ENCODE assay signal across 1 cellular context in genomic region chr1:26035203-26035958, GRCh38.
A peak's percentile ranks its signal among the peaks of the same experiment; 100 is the strongest.
TF ChIP-seq lines count a peak whose summit lies in the region.

No MANE protein-coding gene starts in this region.

TF ChIP-seq in K562, 482 proteins besides CTCF, POLR2A, EP300 and RAD21 (continued from another document and continues in another):
- TF ChIP-seq MYBL2 (IDR thresholded peaks at IDR 0.05; ENCODE audit: low read depth) (no peak), MYBL2 (CRISPR knock-in tag; IDR thresholded peaks at IDR 0.05; ENCODE audit: borderline replicate concordance) (0 out of 2 replicates have a peak, but pooled peaks have one; percentile 44), PURB (CRISPR knock-in tag; IDR thresholded peaks at IDR 0.05; ENCODE audit: low read depth) (no peak), SIX5 (IDR thresholded peaks at IDR 0.05; ENCODE audit: borderline replicate concordance in 1 of 2, insufficient read depth in 1 of 2, low read depth in 1 of 2, low read length in 2 of 2) (no peak), ZNF57 (CRISPR knock-in tag; IDR thresholded peaks at IDR 0.05) (no peak), TEAD4 (IDR thresholded peaks at IDR 0.05; ENCODE audit: low read length) (no peak), TEAD4 (CRISPR knock-in tag; IDR thresholded peaks at IDR 0.05; ENCODE audit: borderline replicate concordance) (0 out of 2 replicates have a peak, but pooled peaks have one; percentile 89), POLR2B (IDR thresholded peaks at IDR 0.05; ENCODE audit: low read depth, partially characterized antibody) (peak; percentile 99), KAT2B (IDR thresholded peaks at IDR 0.05; ENCODE audit: low read depth, low read length) (peak; percentile 38), L3MBTL2 (IDR thresholded peaks at IDR 0.05) (peak; percentile 96), SRF (CRISPR knock-in tag; IDR thresholded peaks at IDR 0.05) (peak in 1 of 2 experiments; percentile 72; a peak in 1 of 4 replicates), OTX1 (CRISPR knock-in tag; IDR thresholded peaks at IDR 0.05) (peak; percentile 38; the same call in 1 of the 2 replicates), ETS2 (tag; IDR thresholded peaks at IDR 0.05; ENCODE audit: borderline replicate concordance, poor library complexity, severe bottlenecking) (no peak), EP400 (IDR thresholded peaks at IDR 0.05) (peak; percentile 76; the same call in 1 of the 2 replicates), MXD1 (CRISPR knock-in tag; IDR thresholded peaks at IDR 0.05; ENCODE audit: borderline replicate concordance, poor library complexity, severe bottlenecking) (no peak), ZNF174 (CRISPR knock-in tag; IDR thresholded peaks at IDR 0.05) (no peak), AFF1 (IDR thresholded peaks at IDR 0.05; ENCODE audit: low read depth in 1 of 2, partially characterized antibody in 2 of 2) (peak; percentile 25 to 45), BHLHE40 (IDR thresholded peaks at IDR 0.05; ENCODE audit: low read length) (no peak), NR3C1 (CRISPR knock-in tag; IDR thresholded peaks at IDR 0.05) (peak; percentile 49; the same call in 1 of the 2 replicates), KAT7 (CRISPR knock-in tag; IDR thresholded peaks at IDR 0.05; ENCODE audit: borderline replicate concordance) (no peak; the same call in 1 of the 2 replicates), PHF21A (IDR thresholded peaks at IDR 0.05; ENCODE audit: borderline replicate concordance, low read depth) (peak; percentile 71), KDM5B (IDR thresholded peaks at IDR 0.05; ENCODE audit: insufficient replicate concordance, low read depth, low read length) (peak; percentile 99), FOXM1 (IDR thresholded peaks at IDR 0.05; ENCODE audit: low read depth) (no peak), FOXM1 (CRISPR knock-in tag; IDR thresholded peaks at IDR 0.05; ENCODE audit: low read depth) (0 out of 2 replicates have a peak, but pooled peaks have one; percentile 5), ID3 (CRISPR knock-in tag; IDR thresholded peaks at IDR 0.05) (no peak), ID3 (tag; IDR thresholded peaks at IDR 0.05) (0 out of 2 replicates have a peak, but pooled peaks have one; percentile 13), JUN (IDR thresholded peaks at IDR 0.05; ENCODE audit: borderline replicate concordance, low read depth, low read length) (peak; percentile 21; the same call in 1 of the 2 replicates), JUN (CRISPR knock-in tag; IDR thresholded peaks at IDR 0.05; ENCODE audit: borderline replicate concordance) (no peak), ZNF232 (CRISPR knock-in tag; IDR thresholded peaks at IDR 0.05) (peak; percentile 21; the same call in 1 of the 2 replicates), ZBTB7A (IDR thresholded peaks at IDR 0.05; ENCODE audit: borderline replicate concordance, control insufficient read depth, low read depth, low read length) (peak; percentile 99), ZNF398 (CRISPR knock-in tag; IDR thresholded peaks at IDR 0.05) (no peak), DNMT1 (IDR thresholded peaks at IDR 0.05) (peak; percentile 83; the same call in 1 of the 2 replicates), TFAM (CRISPR knock-in tag; conservative IDR thresholded peaks at IDR 0.05) (no peak), CHD4 (IDR thresholded peaks at IDR 0.05; ENCODE audit: insufficient read depth, insufficient replicate concordance, low read depth, low read length, poor library complexity, severe bottlenecking) (no peak), ZNF79 (CRISPR knock-in tag; IDR thresholded peaks at IDR 0.05; ENCODE audit: low read depth) (no peak; the same call in 1 of the 2 replicates), TBL1XR1 (IDR thresholded peaks at IDR 0.05; ENCODE audit: low read length in 2 of 2) (peak in 1 of 2 experiments; percentile 37; a peak in 1 of 4 replicates), ZNF24 (IDR thresholded peaks at IDR 0.05) (peak; percentile 31; the same call in 1 of the 2 replicates), HMGN3 (IDR thresholded peaks at IDR 0.05; ENCODE audit: borderline replicate concordance, extremely low read depth, insufficient read length, low read depth, low read length) (peak; percentile 69), ETV5 (CRISPR knock-in tag; IDR thresholded peaks at IDR 0.05; ENCODE audit: low read depth) (peak; percentile 76; the same call in 1 of the 2 replicates), HNRNPL (IDR thresholded peaks at IDR 0.05; ENCODE audit: low read depth, low read length) (0 out of 2 replicates have a peak, but pooled peaks have one; percentile 20), ZNF644 (tag; IDR thresholded peaks at IDR 0.05; ENCODE audit: low read depth) (no peak), CBFA2T2 (conservative IDR thresholded peaks at IDR 0.05) (no peak), HMGXB4 (CRISPR knock-in tag; IDR thresholded peaks at IDR 0.05) (0 out of 2 replicates have a peak, but pooled peaks have one; percentile 41)
- TF ChIP-seq, protein P1, sequence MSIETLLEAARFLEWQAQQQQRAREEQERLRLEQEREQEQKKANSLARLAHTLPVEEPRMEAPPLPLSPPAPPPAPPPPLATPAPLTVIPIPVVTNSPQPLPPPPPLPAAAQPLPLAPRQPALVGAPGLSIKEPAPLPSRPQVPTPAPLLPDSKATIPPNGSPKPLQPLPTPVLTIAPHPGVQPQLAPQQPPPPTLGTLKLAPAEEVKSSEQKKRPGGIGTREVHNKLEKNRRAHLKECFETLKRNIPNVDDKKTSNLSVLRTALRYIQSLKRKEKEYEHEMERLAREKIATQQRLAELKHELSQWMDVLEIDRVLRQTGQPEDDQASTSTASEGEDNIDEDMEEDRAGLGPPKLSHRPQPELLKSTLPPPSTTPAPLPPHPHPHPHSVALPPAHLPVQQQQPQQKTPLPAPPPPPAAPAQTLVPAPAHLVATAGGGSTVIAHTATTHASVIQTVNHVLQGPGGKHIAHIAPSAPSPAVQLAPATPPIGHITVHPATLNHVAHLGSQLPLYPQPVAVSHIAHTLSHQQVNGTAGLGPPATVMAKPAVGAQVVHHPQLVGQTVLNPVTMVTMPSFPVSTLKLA (conservative IDR thresholded peaks at IDR 0.05) = peak; percentile 63 to 78; a peak in 3 of 4 replicates
- TF ChIP-seq, protein P2, sequence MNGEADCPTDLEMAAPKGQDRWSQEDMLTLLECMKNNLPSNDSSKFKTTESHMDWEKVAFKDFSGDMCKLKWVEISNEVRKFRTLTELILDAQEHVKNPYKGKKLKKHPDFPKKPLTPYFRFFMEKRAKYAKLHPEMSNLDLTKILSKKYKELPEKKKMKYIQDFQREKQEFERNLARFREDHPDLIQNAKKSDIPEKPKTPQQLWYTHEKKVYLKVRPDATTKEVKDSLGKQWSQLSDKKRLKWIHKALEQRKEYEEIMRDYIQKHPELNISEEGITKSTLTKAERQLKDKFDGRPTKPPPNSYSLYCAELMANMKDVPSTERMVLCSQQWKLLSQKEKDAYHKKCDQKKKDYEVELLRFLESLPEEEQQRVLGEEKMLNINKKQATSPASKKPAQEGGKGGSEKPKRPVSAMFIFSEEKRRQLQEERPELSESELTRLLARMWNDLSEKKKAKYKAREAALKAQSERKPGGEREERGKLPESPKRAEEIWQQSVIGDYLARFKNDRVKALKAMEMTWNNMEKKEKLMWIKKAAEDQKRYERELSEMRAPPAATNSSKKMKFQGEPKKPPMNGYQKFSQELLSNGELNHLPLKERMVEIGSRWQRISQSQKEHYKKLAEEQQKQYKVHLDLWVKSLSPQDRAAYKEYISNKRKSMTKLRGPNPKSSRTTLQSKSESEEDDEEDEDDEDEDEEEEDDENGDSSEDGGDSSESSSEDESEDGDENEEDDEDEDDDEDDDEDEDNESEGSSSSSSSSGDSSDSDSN (IDR thresholded peaks at IDR 0.05; ENCODE audit: borderline replicate concordance in 1 of 2, low read depth in 2 of 2, low read length in 2 of 2) = peak in 1 of 2 experiments; percentile 19; a peak in 1 of 4 replicates
- TF ChIP-seq, protein P3, sequence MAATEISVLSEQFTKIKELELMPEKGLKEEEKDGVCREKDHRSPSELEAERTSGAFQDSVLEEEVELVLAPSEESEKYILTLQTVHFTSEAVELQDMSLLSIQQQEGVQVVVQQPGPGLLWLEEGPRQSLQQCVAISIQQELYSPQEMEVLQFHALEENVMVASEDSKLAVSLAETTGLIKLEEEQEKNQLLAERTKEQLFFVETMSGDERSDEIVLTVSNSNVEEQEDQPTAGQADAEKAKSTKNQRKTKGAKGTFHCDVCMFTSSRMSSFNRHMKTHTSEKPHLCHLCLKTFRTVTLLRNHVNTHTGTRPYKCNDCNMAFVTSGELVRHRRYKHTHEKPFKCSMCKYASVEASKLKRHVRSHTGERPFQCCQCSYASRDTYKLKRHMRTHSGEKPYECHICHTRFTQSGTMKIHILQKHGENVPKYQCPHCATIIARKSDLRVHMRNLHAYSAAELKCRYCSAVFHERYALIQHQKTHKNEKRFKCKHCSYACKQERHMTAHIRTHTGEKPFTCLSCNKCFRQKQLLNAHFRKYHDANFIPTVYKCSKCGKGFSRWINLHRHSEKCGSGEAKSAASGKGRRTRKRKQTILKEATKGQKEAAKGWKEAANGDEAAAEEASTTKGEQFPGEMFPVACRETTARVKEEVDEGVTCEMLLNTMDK (IDR thresholded peaks at IDR 0.05; ENCODE audit: borderline replicate concordance, insufficient read depth, low read depth, low read length, poor library complexity, severe bottlenecking) = peak; percentile 57
- TF ChIP-seq, protein P4, sequence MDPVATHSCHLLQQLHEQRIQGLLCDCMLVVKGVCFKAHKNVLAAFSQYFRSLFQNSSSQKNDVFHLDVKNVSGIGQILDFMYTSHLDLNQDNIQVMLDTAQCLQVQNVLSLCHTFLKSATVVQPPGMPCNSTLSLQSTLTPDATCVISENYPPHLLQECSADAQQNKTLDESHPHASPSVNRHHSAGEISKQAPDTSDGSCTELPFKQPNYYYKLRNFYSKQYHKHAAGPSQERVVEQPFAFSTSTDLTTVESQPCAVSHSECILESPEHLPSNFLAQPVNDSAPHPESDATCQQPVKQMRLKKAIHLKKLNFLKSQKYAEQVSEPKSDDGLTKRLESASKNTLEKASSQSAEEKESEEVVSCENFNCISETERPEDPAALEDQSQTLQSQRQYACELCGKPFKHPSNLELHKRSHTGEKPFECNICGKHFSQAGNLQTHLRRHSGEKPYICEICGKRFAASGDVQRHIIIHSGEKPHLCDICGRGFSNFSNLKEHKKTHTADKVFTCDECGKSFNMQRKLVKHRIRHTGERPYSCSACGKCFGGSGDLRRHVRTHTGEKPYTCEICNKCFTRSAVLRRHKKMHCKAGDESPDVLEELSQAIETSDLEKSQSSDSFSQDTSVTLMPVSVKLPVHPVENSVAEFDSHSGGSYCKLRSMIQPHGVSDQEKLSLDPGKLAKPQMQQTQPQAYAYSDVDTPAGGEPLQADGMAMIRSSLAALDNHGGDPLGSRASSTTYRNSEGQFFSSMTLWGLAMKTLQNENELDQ (CRISPR knock-in tag; IDR thresholded peaks at IDR 0.05; ENCODE audit: borderline replicate concordance) = 0 out of 2 replicates have a peak, but pooled peaks have one; percentile 86
